Comparison of ENCODE assay signal across 8 cellular contexts in the genomic region with DNA sequence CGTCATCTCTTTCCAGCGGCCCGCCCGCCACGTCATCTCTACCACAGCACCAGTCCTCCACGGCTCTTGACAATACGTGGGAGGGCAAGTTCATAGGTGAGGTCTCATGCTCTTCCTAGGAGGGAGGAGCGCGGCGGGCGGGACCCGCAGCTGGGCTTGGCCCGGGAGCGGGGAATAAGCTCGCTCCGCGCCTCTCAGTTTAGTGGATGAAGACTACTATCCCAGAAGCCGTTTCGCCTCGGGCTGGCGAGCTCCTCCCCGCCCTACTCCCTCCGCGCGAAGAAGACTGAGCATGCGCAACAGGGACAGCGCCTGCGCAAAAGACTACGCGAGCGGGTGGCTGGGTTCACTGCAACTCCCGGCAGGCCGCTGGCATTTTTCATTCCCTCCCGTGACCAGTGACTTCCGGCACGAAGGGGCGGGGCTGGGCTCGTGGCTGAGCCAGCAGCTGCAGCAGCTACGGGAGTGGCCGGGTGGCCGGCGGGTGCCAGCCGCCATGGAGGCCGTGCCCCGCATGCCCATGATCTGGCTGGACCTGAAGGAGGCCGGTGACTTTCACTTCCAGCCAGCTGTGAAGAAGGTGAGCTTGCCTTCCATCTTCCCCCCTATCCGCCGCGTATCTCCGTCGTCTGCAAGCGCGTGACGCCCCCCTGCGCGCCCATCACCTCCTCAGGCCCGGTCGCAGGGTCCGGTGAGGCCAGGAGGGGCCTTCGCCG. TPM values are rescaled to one million over a fixed set of nuclear protein-coding genes. Genes with fewer than 3 reads are reported as not detected.
DNase-seq lines count a peak whose midpoint lies in the region; ATAC-seq and TF ChIP-seq lines count a peak whose summit lies in the region.

A gene with protein sequence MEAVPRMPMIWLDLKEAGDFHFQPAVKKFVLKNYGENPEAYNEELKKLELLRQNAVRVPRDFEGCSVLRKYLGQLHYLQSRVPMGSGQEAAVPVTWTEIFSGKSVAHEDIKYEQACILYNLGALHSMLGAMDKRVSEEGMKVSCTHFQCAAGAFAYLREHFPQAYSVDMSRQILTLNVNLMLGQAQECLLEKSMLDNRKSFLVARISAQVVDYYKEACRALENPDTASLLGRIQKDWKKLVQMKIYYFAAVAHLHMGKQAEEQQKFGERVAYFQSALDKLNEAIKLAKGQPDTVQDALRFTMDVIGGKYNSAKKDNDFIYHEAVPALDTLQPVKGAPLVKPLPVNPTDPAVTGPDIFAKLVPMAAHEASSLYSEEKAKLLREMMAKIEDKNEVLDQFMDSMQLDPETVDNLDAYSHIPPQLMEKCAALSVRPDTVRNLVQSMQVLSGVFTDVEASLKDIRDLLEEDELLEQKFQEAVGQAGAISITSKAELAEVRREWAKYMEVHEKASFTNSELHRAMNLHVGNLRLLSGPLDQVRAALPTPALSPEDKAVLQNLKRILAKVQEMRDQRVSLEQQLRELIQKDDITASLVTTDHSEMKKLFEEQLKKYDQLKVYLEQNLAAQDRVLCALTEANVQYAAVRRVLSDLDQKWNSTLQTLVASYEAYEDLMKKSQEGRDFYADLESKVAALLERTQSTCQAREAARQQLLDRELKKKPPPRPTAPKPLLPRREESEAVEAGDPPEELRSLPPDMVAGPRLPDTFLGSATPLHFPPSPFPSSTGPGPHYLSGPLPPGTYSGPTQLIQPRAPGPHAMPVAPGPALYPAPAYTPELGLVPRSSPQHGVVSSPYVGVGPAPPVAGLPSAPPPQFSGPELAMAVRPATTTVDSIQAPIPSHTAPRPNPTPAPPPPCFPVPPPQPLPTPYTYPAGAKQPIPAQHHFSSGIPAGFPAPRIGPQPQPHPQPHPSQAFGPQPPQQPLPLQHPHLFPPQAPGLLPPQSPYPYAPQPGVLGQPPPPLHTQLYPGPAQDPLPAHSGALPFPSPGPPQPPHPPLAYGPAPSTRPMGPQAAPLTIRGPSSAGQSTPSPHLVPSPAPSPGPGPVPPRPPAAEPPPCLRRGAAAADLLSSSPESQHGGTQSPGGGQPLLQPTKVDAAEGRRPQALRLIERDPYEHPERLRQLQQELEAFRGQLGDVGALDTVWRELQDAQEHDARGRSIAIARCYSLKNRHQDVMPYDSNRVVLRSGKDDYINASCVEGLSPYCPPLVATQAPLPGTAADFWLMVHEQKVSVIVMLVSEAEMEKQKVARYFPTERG (N-terminal part only) (plus strand): TSS at position 421 of the 716 bp plus-strand sequence. CDS start 76 bp downstream, at position 497.

- ATAC-seq in HG02588 (IDR thresholded peaks at IDR 0.05; ENCODE audit: unreplicated experiment) = peak; percentile 73
- peak; percentile 85 for ATAC-seq in SK-N-SH treated with all-trans-retinoic acid at 6 μM for 48 hours

- peak within 1 kb of the TSS; percentile 95 for H3K27ac ChIP-seq in suprapubic skin

- peak within 1 kb of the TSS; percentile 96 for H3K4me3 ChIP-seq in GM06990 (replicated peaks; ENCODE audit: low read depth, low read length)
- peak within 1 kb of the TSS; percentile 90 for H3K4me3 ChIP-seq in suprapubic skin

- WGBS in suprapubic skin = 0% methylated on average over 35 of the region's 61 CpGs

- peaks cover 41% of the 10 kb centered on the region for H3K4me1 ChIP-seq in suprapubic skin

- H3K9me3 Mint-ChIP-seq in activated naive CD4-positive, alpha-beta T cell treated with anti-CD3 and anti-CD28 coated beads, Interleukin-2, amount 50 U/mL, for 24 hours = no peaks in the 10 kb centered on the region

- no peaks in the 10 kb centered on the region for H3K27me3 Mint-ChIP-seq in activated naive CD4-positive, alpha-beta T cell treated with anti-CD3 and anti-CD28 coated beads, Interleukin-2, amount 50 U/mL, for 24 hours

- TF ChIP-seq CTCF in GM06990 (IDR thresholded peaks at IDR 0.05; ENCODE audit: insufficient read depth, low read length, poor library complexity, severe bottlenecking) (no peak), suprapubic skin (IDR thresholded peaks at IDR 0.05) (no peak)

- H3K27me3 ChIP-seq in GM06990 (replicated peaks; ENCODE audit: control insufficient read depth, insufficient read depth, low read length) (no peaks in the 10 kb centered on the region), suprapubic skin (no peaks in the 10 kb centered on the region)

- H3K27ac Mint-ChIP-seq in activated naive CD4-positive, alpha-beta T cell treated with anti-CD3 and anti-CD28 coated beads, Interleukin-2, amount 50 U/mL, for 24 hours = peak within 1 kb of the TSS; percentile 100

- H3K36me3 Mint-ChIP-seq in activated naive CD4-positive, alpha-beta T cell treated with anti-CD3 and anti-CD28 coated beads, Interleukin-2, amount 50 U/mL, for 24 hours = peaks cover 6% of the 10 kb centered on the region

- peaks cover 47% of the 10 kb centered on the region for H3K4me1 Mint-ChIP-seq in activated naive CD4-positive, alpha-beta T cell treated with anti-CD3 and anti-CD28 coated beads, Interleukin-2, amount 50 U/mL, for 24 hours

- DNase-seq in GM06990 (ENCODE audit: extremely low read depth, insufficient read length) (peak; percentile 98), NCI-H1092 (lab: John Stamatoyannopoulos, UW) (peak; percentile 96), germinal center (ENCODE audit: low spot score) (peak; percentile 98), nucleus accumbens (lab: John Stamatoyannopoulos, UW) (peak; percentile 76 to 100 (median 98)), suprapubic skin (ENCODE audit: low spot score in 2 of 2) (peak; percentile 99 to 100)

- TF ChIP-seq POLR2A in suprapubic skin (IDR thresholded peaks at IDR 0.05) = peak; percentile 15 to 73

- H3K9me3 ChIP-seq in suprapubic skin = no peaks in the 10 kb centered on the region

- H3K4me3 Mint-ChIP-seq in activated naive CD4-positive, alpha-beta T cell treated with anti-CD3 and anti-CD28 coated beads, Interleukin-2, amount 50 U/mL, for 24 hours = peak within 1 kb of the TSS; percentile 98

- peaks cover 3% of the 10 kb centered on the region; the same call in 1 of the 2 replicates for H3K36me3 ChIP-seq in GM06990 (ENCODE audit: control insufficient read depth, insufficient read depth, low read length)
- no peaks in the 10 kb centered on the region for H3K36me3 ChIP-seq in suprapubic skin

- TF ChIP-seq EP300 in suprapubic skin (IDR thresholded peaks at IDR 0.05) = no peak

TF ChIP-seq in SK-N-SH treated with all-trans-retinoic acid at 6 μM for 48 hours, 23 proteins besides CTCF, POLR2A, EP300 and RAD21 (continues in another document):
- TF ChIP-seq ZNF565 (CRISPR knock-in tag; conservative IDR thresholded peaks at IDR 0.05; ENCODE audit: low read depth) = no peak
- no peak for TF ChIP-seq ZC3H10 (CRISPR knock-in tag; IDR thresholded peaks at IDR 0.05)
- TF ChIP-seq ESRRG (CRISPR knock-in tag; IDR thresholded peaks at IDR 0.05) = 0 out of 2 replicates have a peak, but pooled peaks have one; percentile 17
- TF ChIP-seq SNAI2 (CRISPR knock-in tag; IDR thresholded peaks at IDR 0.05) = no peak
- no peak for TF ChIP-seq TOX (CRISPR knock-in tag; IDR thresholded peaks at IDR 0.05; ENCODE audit: borderline replicate concordance)
- TF ChIP-seq ZFP3 (CRISPR knock-in tag; IDR thresholded peaks at IDR 0.05) = 0 out of 2 replicates have a peak, but pooled peaks have one; percentile 12
- TF ChIP-seq, protein P1, sequence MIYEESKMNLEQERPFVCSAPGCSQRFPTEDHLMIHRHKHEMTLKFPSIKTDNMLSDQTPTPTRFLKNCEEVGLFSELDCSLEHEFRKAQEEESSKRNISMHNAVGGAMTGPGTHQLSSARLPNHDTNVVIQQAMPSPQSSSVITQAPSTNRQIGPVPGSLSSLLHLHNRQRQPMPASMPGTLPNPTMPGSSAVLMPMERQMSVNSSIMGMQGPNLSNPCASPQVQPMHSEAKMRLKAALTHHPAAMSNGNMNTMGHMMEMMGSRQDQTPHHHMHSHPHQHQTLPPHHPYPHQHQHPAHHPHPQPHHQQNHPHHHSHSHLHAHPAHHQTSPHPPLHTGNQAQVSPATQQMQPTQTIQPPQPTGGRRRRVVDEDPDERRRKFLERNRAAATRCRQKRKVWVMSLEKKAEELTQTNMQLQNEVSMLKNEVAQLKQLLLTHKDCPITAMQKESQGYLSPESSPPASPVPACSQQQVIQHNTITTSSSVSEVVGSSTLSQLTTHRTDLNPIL (CRISPR knock-in tag; IDR thresholded peaks at IDR 0.05; ENCODE audit: low read depth) = no peak
- TF ChIP-seq OSR1 (CRISPR knock-in tag; IDR thresholded peaks at IDR 0.05) = no peak
- no peak for TF ChIP-seq ISL1 (CRISPR knock-in tag; IDR thresholded peaks at IDR 0.05)
- TF ChIP-seq, protein P2, sequence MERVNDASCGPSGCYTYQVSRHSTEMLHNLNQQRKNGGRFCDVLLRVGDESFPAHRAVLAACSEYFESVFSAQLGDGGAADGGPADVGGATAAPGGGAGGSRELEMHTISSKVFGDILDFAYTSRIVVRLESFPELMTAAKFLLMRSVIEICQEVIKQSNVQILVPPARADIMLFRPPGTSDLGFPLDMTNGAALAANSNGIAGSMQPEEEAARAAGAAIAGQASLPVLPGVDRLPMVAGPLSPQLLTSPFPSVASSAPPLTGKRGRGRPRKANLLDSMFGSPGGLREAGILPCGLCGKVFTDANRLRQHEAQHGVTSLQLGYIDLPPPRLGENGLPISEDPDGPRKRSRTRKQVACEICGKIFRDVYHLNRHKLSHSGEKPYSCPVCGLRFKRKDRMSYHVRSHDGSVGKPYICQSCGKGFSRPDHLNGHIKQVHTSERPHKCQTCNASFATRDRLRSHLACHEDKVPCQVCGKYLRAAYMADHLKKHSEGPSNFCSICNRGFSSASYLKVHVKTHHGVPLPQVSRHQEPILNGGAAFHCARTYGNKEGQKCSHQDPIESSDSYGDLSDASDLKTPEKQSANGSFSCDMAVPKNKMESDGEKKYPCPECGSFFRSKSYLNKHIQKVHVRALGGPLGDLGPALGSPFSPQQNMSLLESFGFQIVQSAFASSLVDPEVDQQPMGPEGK (CRISPR knock-in tag; IDR thresholded peaks at IDR 0.05; ENCODE audit: borderline replicate concordance) = no peak
- TF ChIP-seq PPARA (CRISPR knock-in tag; IDR thresholded peaks at IDR 0.05; ENCODE audit: borderline replicate concordance) = no peak
- peak; percentile 77; the same call in 1 of the 2 replicates for TF ChIP-seq CSDC2 (CRISPR knock-in tag; IDR thresholded peaks at IDR 0.05)
- TF ChIP-seq ZNF8 (CRISPR knock-in tag; IDR thresholded peaks at IDR 0.05) = no peak

RNA-seq across cellular contexts. Expression of the gene that starts here (rescaled TPM):
- 100 to 1,000 TPM in 1 of 4 donors, 10 to 100 TPM in 3; 45.9 to 135 (median 61.1) TPM for total RNA-seq in suprapubic skin

Comparison
In these comparisons a context has a peak if more than half of its experiments do, and no peak if none do; other contexts are left out.
1. Peak in every context shown above with its lines: DNase-seq, ATAC-seq, H3K4me3 ChIP-seq and H3K27ac ChIP-seq.